ENCODE assay signal across 11 cellular contexts in genomic region chr7:1336509-1336908, GRCh38.
"Had no signal": no experiment of that assay in that cellular context is flagged by ENCODE, and none has a peak within 500 bp of the region (broad histone marks: within the 10 kb centered on the region; RNA-seq: fewer than 3 reads in every experiment).

No MANE protein-coding gene starts in this region.

- H3K4me3 Mint-ChIP-seq: GM23338, H9, HFFc6 had no signal

- ATAC-seq: GM23338, HCT116 had no signal

- H3K36me3 ChIP-seq: HAP-1 had no signal

- H3K27ac ChIP-seq: GM23248 had no signal

- H3K27ac Mint-ChIP-seq: GM23338, H9, HFFc6 had no signal

- H3K4me2 ChIP-seq: GM23338 had no signal

- H3K4me1 Mint-ChIP-seq: GM23338, H9 had no signal

- H2AFZ ChIP-seq: GM23248, GM23338 had no signal

- FAIRE-seq: H1, H54 had no signal

- H3K4me3 ChIP-seq: GM23248, GM23338, HAP-1 had no signal

- DNase-seq: GM23248, GOT3, H7, H9, HCEC 1CT, HFFc6 had no signal

- H3K4me1 ChIP-seq: HAP-1 had no signal
